In genomic region chr18:3281456-3282400, GRCh38 we compare ENCODE assay signal across 8 cellular contexts. TPM values are rescaled to one million over a fixed set of nuclear protein-coding genes. Genes with fewer than 3 reads are reported as not detected.
DNase-seq lines count a peak whose midpoint lies in the region; ATAC-seq and TF ChIP-seq lines count a peak whose summit lies in the region.

No MANE protein-coding gene starts in this region.

- peaks cover 24% of the 10 kb centered on the region for H3K4me1 Mint-ChIP-seq in brain
- peaks cover 37% of the 10 kb centered on the region for H3K4me1 Mint-ChIP-seq in stimulated activated memory B cell treated with anti-CD40 and anti-IgM and Interleukin-4, amounts not matched to agents 10 μg/mL and 1 μg/mL and 100 μg/mL, for 72 hours

- peak; percentile 91 to 93 for TF ChIP-seq CTCF in brain (conservative IDR thresholded peaks at IDR 0.05)

- peaks cover 4% of the 10 kb centered on the region for H3K27me3 Mint-ChIP-seq in brain
- H3K27me3 Mint-ChIP-seq in stimulated activated memory B cell treated with anti-CD40 and anti-IgM and Interleukin-4, amounts not matched to agents 10 μg/mL and 1 μg/mL and 100 μg/mL, for 72 hours: no peaks in the 10 kb centered on the region

- H3K27ac Mint-ChIP-seq in brain: peak overlapping the region; percentile 11 to 76 (median 21)
- no peak overlapping the region for H3K27ac Mint-ChIP-seq in stimulated activated memory B cell treated with anti-CD40 and anti-IgM and Interleukin-4, amounts not matched to agents 10 μg/mL and 1 μg/mL and 100 μg/mL, for 72 hours

- peaks cover 10% of the 10 kb centered on the region for H3K36me3 Mint-ChIP-seq in brain
- H3K36me3 Mint-ChIP-seq in stimulated activated memory B cell treated with anti-CD40 and anti-IgM and Interleukin-4, amounts not matched to agents 10 μg/mL and 1 μg/mL and 100 μg/mL, for 72 hours: peaks cover 26% of the 10 kb centered on the region

- H3K4me3 Mint-ChIP-seq in brain: peak overlapping the region in 1 of 5 experiments; percentile 31
- no peak overlapping the region for H3K4me3 Mint-ChIP-seq in stimulated activated memory B cell treated with anti-CD40 and anti-IgM and Interleukin-4, amounts not matched to agents 10 μg/mL and 1 μg/mL and 100 μg/mL, for 72 hours

- peaks cover 0 to 10% (median 0%) of the 10 kb centered on the region in 5 experiments for H3K9me3 Mint-ChIP-seq in brain
- peaks cover 12% of the 10 kb centered on the region for H3K9me3 Mint-ChIP-seq in stimulated activated memory B cell treated with anti-CD40 and anti-IgM and Interleukin-4, amounts not matched to agents 10 μg/mL and 1 μg/mL and 100 μg/mL, for 72 hours

- peak; percentile 43 for DNase-seq in GM04503 (ENCODE audit: low read depth)
- peak; percentile 88 for DNase-seq in NCI-H69 (lab: John Stamatoyannopoulos, UW)
- peak; percentile 96 for DNase-seq in inferior parietal cortex (ENCODE audit: extremely low spot score)

- peak; percentile 56 for ATAC-seq in HG03378 (IDR thresholded peaks at IDR 0.05; ENCODE audit: unreplicated experiment)
- peak; percentile 72 for ATAC-seq in stimulated activated memory B cell treated with anti-CD40 and anti-IgM and Interleukin-4, amounts not matched to agents 10 μg/mL and 1 μg/mL and 100 μg/mL, for 72 hours
- ATAC-seq in GM18511 (IDR thresholded peaks at IDR 0.05; ENCODE audit: unreplicated experiment): no peak
- ATAC-seq in GM21576 (IDR thresholded peaks at IDR 0.05; ENCODE audit: unreplicated experiment): no peak

RNA-seq across cellular contexts. Expression of gene MYL12B, which starts 19.8 kb away (rescaled TPM):
- polyA plus RNA-seq in brain (ENCODE audit: insufficient read depth, low read depth, low replicate concordance): 210 TPM

RNA-seq across cellular contexts. Expression of gene MYL12A, which starts 34.1 kb away (rescaled TPM):
- polyA plus RNA-seq in brain (ENCODE audit: insufficient read depth, low read depth, low replicate concordance): 89.2 TPM

Comparison
In these comparisons a context has a peak if more than half of its experiments do, and no peak if none do; other contexts are left out.
1. DNase-seq: peak in every context shown above with its lines; median percentile 96 in inferior parietal cortex; 88 in NCI-H69; 43 in GM04503.
2. ATAC-seq: peak in HG03378 (single experiment) and stimulated activated memory B cell treated with anti-CD40 and anti-IgM and Interleukin-4, amounts not matched to agents 10 μg/mL and 1 μg/mL and 100 μg/mL, for 72 hours (single experiment); none in GM18511 (single experiment) and GM21576 (single experiment).